Comparison of ENCODE assay signal across 9 cellular contexts in the genomic region with DNA sequence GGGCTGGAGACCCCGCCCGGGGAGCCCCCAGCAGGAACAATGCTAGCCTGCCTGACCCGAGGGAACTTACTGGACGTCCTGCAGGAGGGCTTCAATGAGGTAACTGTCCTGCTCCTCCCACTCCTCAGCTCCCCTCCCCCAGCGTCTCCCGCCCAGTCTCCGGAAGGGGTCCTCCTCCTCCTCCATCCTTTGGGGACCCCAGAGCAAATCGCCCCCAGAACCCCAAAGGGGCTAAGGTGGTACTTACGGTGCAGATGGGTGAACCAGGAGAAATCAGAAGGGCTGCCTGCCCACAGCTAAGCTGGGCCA. TPM values are rescaled to one million over a fixed set of nuclear protein-coding genes. Genes with fewer than 3 reads are reported as not detected.
DNase-seq lines count a peak whose midpoint lies in the region; ATAC-seq and TF ChIP-seq lines count a peak whose summit lies in the region.
"Had no signal": no experiment of that assay in that cellular context is flagged by ENCODE, and none has a peak within 500 bp of the region (broad histone marks: within the 10 kb centered on the region; RNA-seq: fewer than 3 reads in every experiment).

No MANE protein-coding gene starts in this region.

- H3K4me3 ChIP-seq in adipocyte (ENCODE audit: low read length) (peak overlapping the region; percentile 82), kidney epithelial cell (ENCODE audit: low read depth, low read length) (peak overlapping the region; percentile 69), stomach (peak overlapping the region; percentile 76 to 90 (median 80))

- H3K9me3 ChIP-seq in adipocyte (ENCODE audit: control insufficient read depth, low read length): no peaks in the 10 kb centered on the region
- H3K9me3 ChIP-seq in stomach: no peaks in the 10 kb centered on the region

- no peak for TF ChIP-seq EP300 in stomach (IDR thresholded peaks at IDR 0.05)

- peak overlapping the region; percentile 83 for H3K9ac ChIP-seq in adipocyte (ENCODE audit: low read length)

- intact Hi-C loops in stomach (cut with DNase I; ENCODE audit: low total_unique reads): no loop called here

- H3K36me3 ChIP-seq in adipocyte (ENCODE audit: control insufficient read depth, insufficient read depth, low read length, severe bottlenecking): no peaks in the 10 kb centered on the region
- no peaks in the 10 kb centered on the region for H3K36me3 ChIP-seq in kidney epithelial cell (ENCODE audit: control insufficient read depth, insufficient read depth, low read length)
- no peaks in the 10 kb centered on the region for H3K36me3 ChIP-seq in stomach

- 4 to 17% (median 7%) methylated on average over 1 to 9 of the region's 9 CpGs for WGBS in stomach, 5 donors

- H3K27ac ChIP-seq in stomach: peak overlapping the region; percentile 67 to 87 (median 81)
- H3K27ac ChIP-seq: 22Rv1 had no signal

- no peak for ATAC-seq in GM18861 (IDR thresholded peaks at IDR 0.05; ENCODE audit: unreplicated experiment)

- DNase-seq in DMS53 (lab: John Stamatoyannopoulos, UW) (peak; percentile 40), DMS53 treated with DMSO at 0.1 percent for 48 hours (lab: John Stamatoyannopoulos, UW; ENCODE audit: unreplicated experiment) (no peak), adipocyte (ENCODE audit: low read depth) (no peak), kidney epithelial cell (ENCODE audit: low read depth) (no peak), stomach (no peak), ecto neural progenitor cell (ENCODE audit: low spot score) (no peak), AG08396 (ENCODE audit: low spot score) (no peak)

- TF ChIP-seq CTCF in kidney epithelial cell (IDR thresholded peaks at IDR 0.05; ENCODE audit: insufficient read depth, low read length, poor library complexity, severe bottlenecking): no peak
- TF ChIP-seq CTCF in stomach (IDR thresholded peaks at IDR 0.05): no peak

- H3K27me3 ChIP-seq in adipocyte (replicated peaks; ENCODE audit: control insufficient read depth, insufficient read depth, low read length) (no peaks in the 10 kb centered on the region), kidney epithelial cell (ENCODE audit: control insufficient read depth, insufficient read depth, low read length) (no peaks in the 10 kb centered on the region), stomach (no peaks in the 10 kb centered on the region)

- TF ChIP-seq POLR2A in stomach (IDR thresholded peaks at IDR 0.05): no peak

- H3K4me1 ChIP-seq in adipocyte (ENCODE audit: control insufficient read depth, insufficient read depth, low read length) (peaks cover 78% of the 10 kb centered on the region), stomach (peaks cover 29 to 60% (median 41%) of the 10 kb centered on the region in 4 donors)

RNA-seq across cellular contexts. Expression of a gene that starts 0.3 kb away (rescaled TPM):
- total RNA-seq in kidney epithelial cell (13.2 and 14.4 TPM in 2 replicates), stomach (100 to 1,000 TPM in 1 of 5 donors, 10 to 100 TPM in 4; 19.1 to 128 (median 60.4) TPM)
- polyA plus RNA-seq in stomach: 10 to 100 TPM in 2 of 3 donors, 1 to 10 TPM in 1; 6.2 to 15.6 (median 11.3) TPM

RNA-seq across cellular contexts. Expression of a gene that starts 18.7 kb away (rescaled TPM):
- total RNA-seq in kidney epithelial cell (3.1 and 5.0 TPM in 2 replicates), stomach (10 to 100 TPM in 2 of 5 donors, 1 to 10 TPM in 2, not detected in 1; 3.9 to 18.7 (median 12.5) TPM)
- 10 to 100 TPM; 28.0 to 43.4 (median 35.0) TPM for polyA plus RNA-seq in stomach

RNA-seq across cellular contexts. Expression of a gene that starts 24.9 kb away (rescaled TPM):
- total RNA-seq in kidney epithelial cell: 0.21 and 0.62 TPM in 2 replicates
- total RNA-seq in stomach: under 1 TPM in 1 of 5 donors, not detected in 4; 0.37 TPM
- polyA plus RNA-seq in stomach: 1 to 10 TPM; 2.0 to 5.1 (median 4.0) TPM

RNA-seq across cellular contexts. Expression of a gene that starts 25.8 kb away (rescaled TPM):
- total RNA-seq in kidney epithelial cell (23.9 and 43.5 TPM in 2 replicates), stomach (100 to 1,000 TPM in 2 of 5 donors, 10 to 100 TPM in 3; 28.4 to 207 (median 47.3) TPM)
- 100 to 1,000 TPM in 1 of 3 donors, 10 to 100 TPM in 2; 75.6 to 122 (median 85.7) TPM for polyA plus RNA-seq in stomach

RNA-seq across cellular contexts. Expression of a gene that starts 58.1 kb away (rescaled TPM):
- total RNA-seq in kidney epithelial cell: 16.8 and 24.8 TPM in 2 replicates
- total RNA-seq in stomach: 10 to 100 TPM in 1 of 5 donors, 1 to 10 TPM in 3, not detected in 1; 3.9 to 51.9 (median 5.3) TPM
- 10 to 100 TPM; 40.2 to 50.7 (median 40.7) TPM for polyA plus RNA-seq in stomach
